ENCODE assay signal across 14 cellular contexts in genomic region chr7:44618045-44618444, GRCh38. TPM values are rescaled to one million over a fixed set of nuclear protein-coding genes. Genes with fewer than 3 reads are reported as not detected.
A peak's percentile ranks its signal among the peaks of the same experiment; 100 is the strongest.
DNase-seq lines count a peak whose midpoint lies in the region; ATAC-seq and TF ChIP-seq lines count a peak whose summit lies in the region.
"Had no signal": no experiment of that assay in that cellular context is flagged by ENCODE, and none has a peak within 500 bp of the region (broad histone marks: within the 10 kb centered on the region; RNA-seq: fewer than 3 reads in every experiment).

No MANE protein-coding gene starts in this region.

- H4K20me1 ChIP-seq in smooth muscle cell (ENCODE audit: low read depth), result peaks cover 45% of the 10 kb centered on the region

- H3K4me1 ChIP-seq in smooth muscle cell (ENCODE audit: low read depth) (no peaks in the 10 kb centered on the region), body of pancreas (peaks cover 36% of the 10 kb centered on the region)

- 86% methylated on average over 1 of the region's 1 CpG for WGBS in smooth muscle cell (ENCODE audit: low lambda C conversion rate)
- WGBS in body of pancreas, 2 donors, result 88 to 92% methylated on average over 1 of the region's 1 CpG

- H3K9ac ChIP-seq in smooth muscle cell (ENCODE audit: low read depth), result peak overlapping the region; percentile 86

- peak overlapping the region; percentile 37 for H3K4me2 ChIP-seq in smooth muscle cell
- H3K4me2 ChIP-seq: A549 had no signal

- H3K4me1 Mint-ChIP-seq in activated CD4-positive, alpha-beta T cell treated with anti-CD3 and anti-CD28 coated beads, Interleukin-2, amount 10 ng/mL, durations not matched to agents 24 days and 14 days, result peaks cover 66% of the 10 kb centered on the region

- peak overlapping the region; percentile 34 for H3K4me3 Mint-ChIP-seq in activated CD4-positive, alpha-beta T cell treated with anti-CD3 and anti-CD28 coated beads, Interleukin-2, amount 10 ng/mL, durations not matched to agents 24 days and 14 days
- H3K4me3 Mint-ChIP-seq: brain had no signal

- peak overlapping the region; percentile 92 for H3K27ac Mint-ChIP-seq in activated CD4-positive, alpha-beta T cell treated with anti-CD3 and anti-CD28 coated beads, Interleukin-2, amount 10 ng/mL, durations not matched to agents 24 days and 14 days

- H3K36me3 Mint-ChIP-seq in activated CD4-positive, alpha-beta T cell treated with anti-CD3 and anti-CD28 coated beads, Interleukin-2, amount 10 ng/mL, durations not matched to agents 24 days and 14 days (ENCODE audit: low read depth), result peaks cover 33% of the 10 kb centered on the region

- H2AFZ ChIP-seq in smooth muscle cell (ENCODE audit: low read depth), result no peak overlapping the region

- no peak for TF ChIP-seq POLR2A in body of pancreas (IDR thresholded peaks at IDR 0.05)

- no peaks in the 10 kb centered on the region for H3F3A ChIP-seq in smooth muscle cell (ENCODE audit: low read depth)

- H3K27ac ChIP-seq in VCaP, result peak overlapping the region; percentile 64
- peak overlapping the region; percentile 97 for H3K27ac ChIP-seq in smooth muscle cell (ENCODE audit: low read depth)
- H3K27ac ChIP-seq in body of pancreas, result no peak overlapping the region
- H3K27ac ChIP-seq: A549 had no signal

- DNase-seq in activated CD4-positive, alpha-beta T cell treated with anti-CD3 and anti-CD28 coated beads, Interleukin-2, amount 10 ng/mL, durations not matched to agents 24 days and 14 days, result no peak
- DNase-seq in activated CD4-positive, alpha-beta T cell treated with anti-CD3 and anti-CD28 coated beads for 48 hours, result no peak
- DNase-seq in epithelial cell of proximal tubule (ENCODE audit: low read depth) (no peak), smooth muscle cell (lab: John Stamatoyannopoulos, UW; ENCODE audit: unreplicated experiment) (no peak), NCI-H510A treated with DMSO at 0.1 percent for 48 hours (lab: John Stamatoyannopoulos, UW) (no peak), body of pancreas (no peak), SKM-1 (lab: John Stamatoyannopoulos, UW; ENCODE audit: unreplicated experiment) (no peak)
- DNase-seq: activated CD8-positive, alpha-beta memory T cell treated with anti-CD3 and anti-CD28 coated beads for 24 hours; H7; NCI-H1417 treated with DMSO at 0.1 percent for 48 hours; retina had no signal

- peak overlapping the region; percentile 19 for H3K4me3 ChIP-seq in epithelial cell of proximal tubule (ENCODE audit: low read depth, low read length)
- no peak overlapping the region for H3K4me3 ChIP-seq in smooth muscle cell
- no peak overlapping the region for H3K4me3 ChIP-seq in body of pancreas
- H3K4me3 ChIP-seq: A549 had no signal

- no peaks in the 10 kb centered on the region for H3K27me3 Mint-ChIP-seq in activated CD4-positive, alpha-beta T cell treated with anti-CD3 and anti-CD28 coated beads, Interleukin-2, amount 10 ng/mL, durations not matched to agents 24 days and 14 days
- H3K27me3 Mint-ChIP-seq: brain had no signal

- ATAC-seq in body of pancreas, result no peak
- ATAC-seq: A549 had no signal

- H3K9me3 ChIP-seq in smooth muscle cell (replicated peaks; ENCODE audit: low read depth) (no peaks in the 10 kb centered on the region), body of pancreas (no peaks in the 10 kb centered on the region)
- H3K9me3 ChIP-seq: A549 had no signal

- H3K36me3 ChIP-seq in smooth muscle cell (ENCODE audit: low read depth) (no peaks in the 10 kb centered on the region), body of pancreas (replicated peaks in 1 of 2; ENCODE audit: insufficient read depth in 1 of 2, low read depth in 2 of 2) (no peaks in the 10 kb centered on the region)

- TF ChIP-seq CTCF in VCaP (conservative IDR thresholded peaks at IDR 0.05) (no peak), epithelial cell of proximal tubule (conservative IDR thresholded peaks at IDR 0.05; ENCODE audit: low read depth, low read length) (no peak), smooth muscle cell (IDR thresholded peaks at IDR 0.05; ENCODE audit: borderline replicate concordance, insufficient read depth, poor library complexity, severe bottlenecking) (no peak), body of pancreas (IDR thresholded peaks at IDR 0.05) (no peak)

- intact Hi-C loops in activated CD4-positive, alpha-beta T cell treated with anti-CD3 and anti-CD28 coated beads, Interleukin-2, amount 10 ng/mL, durations not matched to agents 24 days and 14 days (cut with micrococcal nuclease), result no loop called here
- intact Hi-C loops in body of pancreas (cut with DNase I), result no loop called here

- no peaks in the 10 kb centered on the region for H3K9me3 Mint-ChIP-seq in activated CD4-positive, alpha-beta T cell treated with anti-CD3 and anti-CD28 coated beads, Interleukin-2, amount 10 ng/mL, durations not matched to agents 24 days and 14 days
- H3K9me3 Mint-ChIP-seq: brain had no signal

- H3K79me2 ChIP-seq in smooth muscle cell (ENCODE audit: low read depth), result peaks cover 93% of the 10 kb centered on the region

- no peaks in the 10 kb centered on the region for H3K27me3 ChIP-seq in smooth muscle cell (ENCODE audit: low read depth)
- no peaks in the 10 kb centered on the region for H3K27me3 ChIP-seq in body of pancreas

RNA-seq across cellular contexts. Expression of gene OGDH, which starts 11.6 kb away (rescaled TPM):
- 99.5 and 102 TPM in 2 replicates for total RNA-seq in activated CD4-positive, alpha-beta T cell treated with anti-CD3 and anti-CD28 coated beads, Interleukin-2, amount 10 ng/mL, durations not matched to agents 24 days and 14 days
- 62.0 and 93.0 TPM in 2 replicates for total RNA-seq in epithelial cell of proximal tubule
- 23.4 and 34.2 TPM in 2 replicates for total RNA-seq in smooth muscle cell
- polyA plus RNA-seq in smooth muscle cell, result 31.0 and 32.6 TPM in 2 replicates
- total RNA-seq in body of pancreas, result 10 to 100 TPM; 36.1 to 46.1 TPM

RNA-seq across cellular contexts. Expression of gene TMED4, which starts 36.0 kb away (rescaled TPM):
- total RNA-seq in activated CD4-positive, alpha-beta T cell treated with anti-CD3 and anti-CD28 coated beads, Interleukin-2, amount 10 ng/mL, durations not matched to agents 24 days and 14 days, result 78.4 and 80.2 TPM in 2 replicates
- total RNA-seq in epithelial cell of proximal tubule (114 and 167 TPM in 2 replicates), smooth muscle cell (50.8 and 83.5 TPM in 2 replicates), body of pancreas (10 to 100 TPM; 52.4 to 65.6 TPM)
- 38.4 and 48.7 TPM in 2 replicates for polyA plus RNA-seq in smooth muscle cell

RNA-seq across cellular contexts. Expression of gene DDX56, which starts 44.3 kb away (rescaled TPM):
- total RNA-seq in activated CD4-positive, alpha-beta T cell treated with anti-CD3 and anti-CD28 coated beads, Interleukin-2, amount 10 ng/mL, durations not matched to agents 24 days and 14 days, result 162 and 172 TPM in 2 replicates
- 53.2 and 106 TPM in 2 replicates for total RNA-seq in epithelial cell of proximal tubule
- total RNA-seq in smooth muscle cell, result 42.7 and 43.2 TPM in 2 replicates
- polyA plus RNA-seq in smooth muscle cell, result 64.5 and 71.8 TPM in 2 replicates
- 10 to 100 TPM; 32.2 to 54.1 TPM for total RNA-seq in body of pancreas

Comparison
In these comparisons a context has a peak if more than half of its experiments do, and no peak if none do; other contexts are left out.
1. H3K27ac ChIP-seq: peak in VCaP (single experiment) and smooth muscle cell (single experiment); none in body of pancreas (0 of 4).